ENCODE assay signal across 8 cellular contexts in the genomic region with DNA sequence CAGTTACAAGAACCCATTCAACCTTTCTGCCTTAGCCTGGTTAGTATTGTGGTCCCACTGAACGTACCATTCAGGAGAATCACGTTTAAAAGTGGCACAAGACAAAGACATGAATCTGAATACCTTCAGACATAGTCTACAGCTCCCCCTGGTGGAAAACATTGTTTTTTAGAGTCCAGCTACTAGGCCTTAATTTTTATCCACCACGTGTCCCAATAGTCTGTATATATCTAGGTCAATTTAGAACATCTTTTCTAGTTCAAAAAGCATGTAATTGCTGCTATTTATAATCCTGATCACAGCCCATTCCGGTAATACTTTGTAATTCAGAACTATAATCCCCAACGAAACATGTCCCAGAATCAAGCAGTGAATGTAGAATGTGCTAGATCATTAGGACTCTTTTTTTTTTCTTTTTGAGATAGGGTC. TPM values are rescaled to one million over a fixed set of nuclear protein-coding genes. Genes with fewer than 3 reads are reported as not detected.
DNase-seq lines count a peak whose midpoint lies in the region; ATAC-seq and TF ChIP-seq lines count a peak whose summit lies in the region.

No MANE protein-coding gene starts in this region.

- H3K9me3 ChIP-seq in BE2C: no peaks in the 10 kb centered on the region
- H3K9me3 ChIP-seq in vagina: no peaks in the 10 kb centered on the region

- H3K27ac ChIP-seq in GM23338 (ENCODE audit: low read depth) (no peak overlapping the region), vagina (no peak overlapping the region)

- H3K4me3 Mint-ChIP-seq in GM23338 (no peak overlapping the region), naive B cell (peak overlapping the region; percentile 6 to 85 (median 75))

- H3K4me1 Mint-ChIP-seq in GM23338 (peaks cover 5% of the 10 kb centered on the region; the same call in 2 of the 3 replicates), naive B cell (peaks cover 11 to 19% (median 19%) of the 10 kb centered on the region in 3 donors)

- no peaks in the 10 kb centered on the region for H3F3A ChIP-seq in GM23338 (replicated peaks; ENCODE audit: low read depth)

- no peak overlapping the region for H2AFZ ChIP-seq in GM23338

- ATAC-seq in GM23338 (peak; percentile 3; the same call in 2 of the 3 replicates), naive B cell (ENCODE audit: low read depth in 2 of 2) (peak; percentile 53 to 64)

- intact Hi-C loops in vagina (cut with DNase I): loop anchor here (5.0 kb wide), 2 partner anchors 126 to 166 kb away; no protein-coding TSS in a partner anchor

- no peaks in the 10 kb centered on the region for H3K36me3 ChIP-seq in BE2C
- H3K36me3 ChIP-seq in GM23338 (ENCODE audit: insufficient read depth): no peaks in the 10 kb centered on the region
- H3K36me3 ChIP-seq in vagina: no peaks in the 10 kb centered on the region

- no peaks in the 10 kb centered on the region for H3K4me1 ChIP-seq in BE2C
- no peaks in the 10 kb centered on the region for H3K4me1 ChIP-seq in GM23338 (ENCODE audit: insufficient read depth)
- peaks cover 10% of the 10 kb centered on the region for H3K4me1 ChIP-seq in vagina

- no peak overlapping the region for H3K27ac Mint-ChIP-seq in GM23338
- H3K27ac Mint-ChIP-seq in naive B cell: peak overlapping the region in 4 of 6 donors; percentile 29 to 86 (median 56)

- DNase-seq in BE2C: peak; percentile 52
- peak; percentile 79 for DNase-seq in GM23338 (ENCODE audit: low spot score)
- peak; percentile 90 for DNase-seq in NCI-H2227 (lab: John Stamatoyannopoulos, UW; ENCODE audit: unreplicated experiment)
- peak; percentile 58 to 74 for DNase-seq in activated CD4-positive, alpha-beta T cell treated with anti-CD3 and anti-CD28 coated beads for 4 hours
- DNase-seq in epidermal melanocyte (ENCODE audit: insufficient read length, low spot score): peak; percentile 78
- peak; percentile 77 for DNase-seq in naive B cell
- DNase-seq in vagina (ENCODE audit: extremely low spot score in 2 of 2): no peak
- DNase-seq in mesenteric fat pad (ENCODE audit: low spot score): no peak

- no peak for TF ChIP-seq POLR2A in vagina (IDR thresholded peaks at IDR 0.05)

- H3K27me3 ChIP-seq in BE2C: no peaks in the 10 kb centered on the region
- peaks cover 22% of the 10 kb centered on the region for H3K27me3 ChIP-seq in GM23338 (ENCODE audit: insufficient read depth)
- no peaks in the 10 kb centered on the region for H3K27me3 ChIP-seq in vagina

- H4K20me1 ChIP-seq in GM23338 (replicated peaks; ENCODE audit: insufficient read depth): no peaks in the 10 kb centered on the region

- no peaks in the 10 kb centered on the region for H3K9me2 ChIP-seq in GM23338 (ENCODE audit: insufficient read depth)

- H3K27me3 Mint-ChIP-seq in GM23338 (ENCODE audit: insufficient read depth, low read depth, poor library complexity) (peaks cover 25% of the 10 kb centered on the region), naive B cell (peaks cover 0 to 19% (median 13%) of the 10 kb centered on the region in 3 donors)

- H3K36me3 Mint-ChIP-seq in GM23338 (ENCODE audit: low read depth) (no peaks in the 10 kb centered on the region; the same call in 2 of the 3 replicates), naive B cell (no peaks in the 10 kb centered on the region)

- no peak overlapping the region for H3K4me2 ChIP-seq in GM23338

- no peaks in the 10 kb centered on the region for H3K79me2 ChIP-seq in GM23338 (replicated peaks; ENCODE audit: insufficient read depth)

- TF ChIP-seq CTCF in BE2C (IDR thresholded peaks at IDR 0.05; ENCODE audit: low read depth, low read length): peak; percentile 49
- peak; percentile 54 to 88 for TF ChIP-seq CTCF in GM23338 (conservative IDR thresholded peaks at IDR 0.05; ENCODE audit: low read depth in 2 of 2)
- TF ChIP-seq CTCF in vagina (IDR thresholded peaks at IDR 0.05): peak; percentile 62 to 89 (median 75)

- H3K4me3 ChIP-seq in BE2C (ENCODE audit: low read depth, low read length) (no peak overlapping the region), GM23338 (no peak overlapping the region), vagina (no peak overlapping the region)

- H3K9me3 Mint-ChIP-seq in GM23338 (peaks cover 9% of the 10 kb centered on the region; the same call in 2 of the 3 replicates), naive B cell (no peaks in the 10 kb centered on the region)

TF ChIP-seq in GM23338, 12 proteins besides CTCF, POLR2A, EP300 and RAD21 (continues in another document):
- TF ChIP-seq ZNF114 (CRISPR knock-in tag; IDR thresholded peaks at IDR 0.05): no peak
- TF ChIP-seq CREB1 (CRISPR knock-in tag; IDR thresholded peaks at IDR 0.05; ENCODE audit: low read depth): no peak
- no peak for TF ChIP-seq ZNF331 (CRISPR knock-in tag; IDR thresholded peaks at IDR 0.05; ENCODE audit: low read depth)
- no peak for TF ChIP-seq EZH2phosphoT487 (IDR thresholded peaks at IDR 0.05; ENCODE audit: unreplicated experiment)
- TF ChIP-seq NANOG (IDR thresholded peaks at IDR 0.05; ENCODE audit: borderline replicate concordance): no peak
- TF ChIP-seq JUNB (IDR thresholded peaks at IDR 0.05; ENCODE audit: unreplicated experiment): no peak
- TF ChIP-seq EZH2 (IDR thresholded peaks at IDR 0.05; ENCODE audit: low read depth, unreplicated experiment): no peak
- TF ChIP-seq, protein P1, sequence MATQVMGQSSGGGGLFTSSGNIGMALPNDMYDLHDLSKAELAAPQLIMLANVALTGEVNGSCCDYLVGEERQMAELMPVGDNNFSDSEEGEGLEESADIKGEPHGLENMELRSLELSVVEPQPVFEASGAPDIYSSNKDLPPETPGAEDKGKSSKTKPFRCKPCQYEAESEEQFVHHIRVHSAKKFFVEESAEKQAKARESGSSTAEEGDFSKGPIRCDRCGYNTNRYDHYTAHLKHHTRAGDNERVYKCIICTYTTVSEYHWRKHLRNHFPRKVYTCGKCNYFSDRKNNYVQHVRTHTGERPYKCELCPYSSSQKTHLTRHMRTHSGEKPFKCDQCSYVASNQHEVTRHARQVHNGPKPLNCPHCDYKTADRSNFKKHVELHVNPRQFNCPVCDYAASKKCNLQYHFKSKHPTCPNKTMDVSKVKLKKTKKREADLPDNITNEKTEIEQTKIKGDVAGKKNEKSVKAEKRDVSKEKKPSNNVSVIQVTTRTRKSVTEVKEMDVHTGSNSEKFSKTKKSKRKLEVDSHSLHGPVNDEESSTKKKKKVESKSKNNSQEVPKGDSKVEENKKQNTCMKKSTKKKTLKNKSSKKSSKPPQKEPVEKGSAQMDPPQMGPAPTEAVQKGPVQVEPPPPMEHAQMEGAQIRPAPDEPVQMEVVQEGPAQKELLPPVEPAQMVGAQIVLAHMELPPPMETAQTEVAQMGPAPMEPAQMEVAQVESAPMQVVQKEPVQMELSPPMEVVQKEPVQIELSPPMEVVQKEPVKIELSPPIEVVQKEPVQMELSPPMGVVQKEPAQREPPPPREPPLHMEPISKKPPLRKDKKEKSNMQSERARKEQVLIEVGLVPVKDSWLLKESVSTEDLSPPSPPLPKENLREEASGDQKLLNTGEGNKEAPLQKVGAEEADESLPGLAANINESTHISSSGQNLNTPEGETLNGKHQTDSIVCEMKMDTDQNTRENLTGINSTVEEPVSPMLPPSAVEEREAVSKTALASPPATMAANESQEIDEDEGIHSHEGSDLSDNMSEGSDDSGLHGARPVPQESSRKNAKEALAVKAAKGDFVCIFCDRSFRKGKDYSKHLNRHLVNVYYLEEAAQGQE (IDR thresholded peaks at IDR 0.05; ENCODE audit: unreplicated experiment): no peak
- TF ChIP-seq POLR2AphosphoS5 (IDR thresholded peaks at IDR 0.05; ENCODE audit: low read depth): no peak
- TF ChIP-seq, protein P2, sequence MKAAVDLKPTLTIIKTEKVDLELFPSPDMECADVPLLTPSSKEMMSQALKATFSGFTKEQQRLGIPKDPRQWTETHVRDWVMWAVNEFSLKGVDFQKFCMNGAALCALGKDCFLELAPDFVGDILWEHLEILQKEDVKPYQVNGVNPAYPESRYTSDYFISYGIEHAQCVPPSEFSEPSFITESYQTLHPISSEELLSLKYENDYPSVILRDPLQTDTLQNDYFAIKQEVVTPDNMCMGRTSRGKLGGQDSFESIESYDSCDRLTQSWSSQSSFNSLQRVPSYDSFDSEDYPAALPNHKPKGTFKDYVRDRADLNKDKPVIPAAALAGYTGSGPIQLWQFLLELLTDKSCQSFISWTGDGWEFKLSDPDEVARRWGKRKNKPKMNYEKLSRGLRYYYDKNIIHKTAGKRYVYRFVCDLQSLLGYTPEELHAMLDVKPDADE (IDR thresholded peaks at IDR 0.05): no peak

RNA-seq across cellular contexts. Expression of a gene that starts 13.7 kb away (rescaled TPM):
- polyA plus RNA-seq in BE2C (2012; ENCODE audit: insufficient read depth, insufficient read length, low read depth): not detected
- total RNA-seq in GM23338 (2014; rRNA removed; shearing (Covaris generic)): 0.07 TPM in 1 of 2 replicates, not detected in the other
- polyA plus RNA-seq in GM23338 (2016; fragmentation: Nextera tagmentation; extraction: Ambion mirVana): 0.08 and 0.96 TPM in 2 replicates
- not detected for polyA plus RNA-seq in naive B cell (ENCODE audit: low read depth in 6 of 6)
- not detected for total RNA-seq in vagina
- total RNA-seq in mesenteric fat pad: not detected

RNA-seq across cellular contexts. Expression of a gene that starts 50.1 kb away (rescaled TPM):
- 0.25 TPM for polyA plus RNA-seq in BE2C (2012; ENCODE audit: insufficient read depth, insufficient read length, low read depth)
- 0.39 and 0.45 TPM in 2 replicates for total RNA-seq in GM23338 (2014; rRNA removed; shearing (Covaris generic))
- polyA plus RNA-seq in GM23338 (2016; fragmentation: Nextera tagmentation; extraction: Ambion mirVana) (0.33 and 0.42 TPM in 2 replicates), naive B cell (ENCODE audit: low read depth in 6 of 6) (not detected)
- total RNA-seq in vagina (28.7 TPM), mesenteric fat pad (2.9 TPM)

RNA-seq across cellular contexts. Expression of a gene that starts 56.8 kb away (rescaled TPM):
- 17.5 TPM for polyA plus RNA-seq in BE2C (2012; ENCODE audit: insufficient read depth, insufficient read length, low read depth)
- 18.4 and 18.5 TPM in 2 replicates for total RNA-seq in GM23338 (2014; rRNA removed; shearing (Covaris generic))
- polyA plus RNA-seq in GM23338 (2016; fragmentation: Nextera tagmentation; extraction: Ambion mirVana) (16.3 and 17.8 TPM in 2 replicates), naive B cell (ENCODE audit: low read depth in 6 of 6) (10 to 100 TPM in 1 of 6 donors, 1 to 10 TPM in 5; 3.3 to 14.2 (median 7.6) TPM)
- total RNA-seq in vagina (20.9 TPM), mesenteric fat pad (17.5 TPM)

RNA-seq across cellular contexts. Expression of a gene that starts 57.0 kb away (rescaled TPM):
- polyA plus RNA-seq in BE2C (2012; ENCODE audit: insufficient read depth, insufficient read length, low read depth): 156 TPM
- 45.2 and 52.4 TPM in 2 replicates for total RNA-seq in GM23338 (2014; rRNA removed; shearing (Covaris generic))
- polyA plus RNA-seq in GM23338 (2016; fragmentation: Nextera tagmentation; extraction: Ambion mirVana) (211 and 234 TPM in 2 replicates), naive B cell (ENCODE audit: low read depth in 6 of 6) (100 to 1,000 TPM; 202 to 349 (median 224) TPM)
- total RNA-seq in vagina (74.4 TPM), mesenteric fat pad (97.5 TPM)

RNA-seq across cellular contexts. Expression of a gene that starts 59.1 kb away (rescaled TPM):
- 1.6 TPM for polyA plus RNA-seq in BE2C (2012; ENCODE audit: insufficient read depth, insufficient read length, low read depth)
- total RNA-seq in GM23338 (2014; rRNA removed; shearing (Covaris generic)): 0.47 and 1.0 TPM in 2 replicates
- polyA plus RNA-seq in GM23338 (2016; fragmentation: Nextera tagmentation; extraction: Ambion mirVana): 0.45 and 1.0 TPM in 2 replicates
- polyA plus RNA-seq in naive B cell (ENCODE audit: low read depth in 6 of 6): under 1 TPM in 1 of 6 donors, not detected in 5; 0.15 TPM
- 2.7 TPM for total RNA-seq in vagina
- total RNA-seq in mesenteric fat pad: 1.3 TPM

Comparison
In these comparisons a context has a peak if more than half of its experiments do, and no peak if none do; other contexts are left out.
1. DNase-seq: peak in BE2C (single experiment), GM23338 (single experiment), NCI-H2227 (single experiment), activated CD4-positive, alpha-beta T cell treated with anti-CD3 and anti-CD28 coated beads for 4 hours (2 of 2), epidermal melanocyte (single experiment) and naive B cell (single experiment); none in vagina (0 of 2) and mesenteric fat pad (single experiment).
2. Peak in every context shown above with its lines, with median percentiles within 50 percentile points of each other: CTCF ChIP-seq.